In the genomic region with DNA sequence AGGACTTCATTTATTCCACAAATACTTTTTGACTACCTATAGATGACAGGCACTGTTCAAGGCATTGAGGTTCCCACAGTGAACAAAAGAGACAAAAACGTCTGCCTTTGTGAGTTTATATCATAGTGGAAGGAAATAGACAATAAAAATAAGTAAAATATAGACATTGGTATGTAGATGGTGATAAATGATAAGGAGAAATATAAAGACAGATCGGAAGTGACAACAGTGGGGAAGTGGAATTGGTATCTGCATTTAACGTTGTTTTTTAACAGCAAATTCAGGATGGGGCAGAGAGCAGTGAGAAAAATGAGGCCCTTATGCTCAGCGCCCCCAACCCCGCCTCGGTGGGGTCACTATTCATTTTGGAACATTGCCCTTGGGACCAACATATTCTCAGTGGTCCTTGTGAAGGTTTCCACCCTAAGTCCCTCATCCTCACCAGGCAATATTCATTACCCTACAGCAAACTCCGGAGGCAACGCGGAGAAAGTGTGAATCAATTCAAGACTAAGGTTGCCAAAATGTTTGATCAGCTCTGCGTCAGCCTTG, we compare ENCODE assay signal across 8 cellular contexts. TPM values are rescaled to one million over a fixed set of nuclear protein-coding genes. Genes with fewer than 3 reads are reported as not detected.
DNase-seq lines count a peak whose midpoint lies in the region; ATAC-seq, FAIRE-seq and TF ChIP-seq lines count a peak whose summit lies in the region.

No MANE protein-coding gene starts in this region.

- H4K20me1 ChIP-seq in SU-DHL-6 (ENCODE audit: low read depth, low read length) = no peaks in the 10 kb centered on the region

- H2AFZ ChIP-seq in SU-DHL-6 (ENCODE audit: low read depth, low read length, severe bottlenecking) = no peak overlapping the region

- peak overlapping the region; percentile 86 for H3K9ac ChIP-seq in SU-DHL-6 (ENCODE audit: low read length)

- H3K9me3 Mint-ChIP-seq in glutamatergic neuron (ENCODE audit: unreplicated experiment) = peaks cover 3% of the 10 kb centered on the region
- peaks cover 3% of the 10 kb centered on the region for H3K9me3 Mint-ChIP-seq in stimulated activated effector memory CD8-positive, alpha-beta T cell treated with anti-CD3 and anti-CD28 coated beads, Interleukin-12 subunit alpha, Interleukin-12 subunit beta, amount 100 ng/mL, for 72 hours

- H3K9me3 ChIP-seq in SU-DHL-6 (ENCODE audit: insufficient read depth, low read length) = no peaks in the 10 kb centered on the region

- H3K36me3 ChIP-seq in SU-DHL-6 (ENCODE audit: low read length) = peaks cover 4% of the 10 kb centered on the region; the same call in 1 of the 2 replicates

- ATAC-seq in GM21717 (IDR thresholded peaks at IDR 0.05; ENCODE audit: unreplicated experiment) (peak; percentile 5), GM21367 (IDR thresholded peaks at IDR 0.05; ENCODE audit: unreplicated experiment) (no peak)
- ATAC-seq in stimulated activated effector memory CD8-positive, alpha-beta T cell treated with anti-CD3 and anti-CD28 coated beads, Interleukin-12 subunit alpha, Interleukin-12 subunit beta, amount 100 ng/mL, for 72 hours = peak; percentile 68

- FAIRE-seq in RCC 7860 (lab: Jason Lieb, UNC) = no peak

- peaks cover 24% of the 10 kb centered on the region; the same call in 1 of the 2 replicates for H3K79me2 ChIP-seq in SU-DHL-6 (ENCODE audit: insufficient read depth, low read length)

- TF ChIP-seq CTCF in SU-DHL-6 (IDR thresholded peaks at IDR 0.05; ENCODE audit: insufficient read depth, low read length, poor library complexity, severe bottlenecking) (no peak), glutamatergic neuron (IDR thresholded peaks at IDR 0.05; ENCODE audit: partially characterized antibody, unreplicated experiment) (no peak)

- H3K27me3 Mint-ChIP-seq in glutamatergic neuron (ENCODE audit: unreplicated experiment) = peaks cover 6% of the 10 kb centered on the region

- no peaks in the 10 kb centered on the region for H3K9me2 ChIP-seq in SU-DHL-6 (replicated peaks; ENCODE audit: insufficient read depth, low read length)

- no peaks in the 10 kb centered on the region for H3K27me3 ChIP-seq in SU-DHL-6 (ENCODE audit: low read length)

- peak overlapping the region; percentile 55 for H3K4me3 ChIP-seq in SU-DHL-6 (ENCODE audit: insufficient read depth, low read length, poor library complexity, severe bottlenecking)

- H3K36me3 Mint-ChIP-seq in glutamatergic neuron (ENCODE audit: unreplicated experiment) = peaks cover 6% of the 10 kb centered on the region
- H3K36me3 Mint-ChIP-seq in stimulated activated effector memory CD8-positive, alpha-beta T cell treated with anti-CD3 and anti-CD28 coated beads, Interleukin-12 subunit alpha, Interleukin-12 subunit beta, amount 100 ng/mL, for 72 hours = peaks cover 39% of the 10 kb centered on the region

- H3K4me1 Mint-ChIP-seq in glutamatergic neuron (ENCODE audit: low read depth, unreplicated experiment) = peaks cover 12% of the 10 kb centered on the region
- peaks cover 48% of the 10 kb centered on the region for H3K4me1 Mint-ChIP-seq in stimulated activated effector memory CD8-positive, alpha-beta T cell treated with anti-CD3 and anti-CD28 coated beads, Interleukin-12 subunit alpha, Interleukin-12 subunit beta, amount 100 ng/mL, for 72 hours

- H3K27ac Mint-ChIP-seq in glutamatergic neuron (ENCODE audit: unreplicated experiment) = peak overlapping the region; percentile 90
- H3K27ac Mint-ChIP-seq in stimulated activated effector memory CD8-positive, alpha-beta T cell treated with anti-CD3 and anti-CD28 coated beads, Interleukin-12 subunit alpha, Interleukin-12 subunit beta, amount 100 ng/mL, for 72 hours = peak overlapping the region; percentile 95

- no peak overlapping the region for H3K27ac ChIP-seq in SU-DHL-6 (ENCODE audit: low read depth, low read length)

- H3K4me2 ChIP-seq in SU-DHL-6 (ENCODE audit: low read depth, low read length, poor library complexity, severe bottlenecking) = peak overlapping the region; percentile 64

- no peak for DNase-seq in glutamatergic neuron
- no peak for DNase-seq in stimulated activated effector memory CD8-positive, alpha-beta T cell treated with anti-CD3 and anti-CD28 coated beads, Interleukin-12 subunit alpha, Interleukin-12 subunit beta, amount 100 ng/mL, for 72 hours (ENCODE audit: low spot score in 2 of 2)
- no peak for DNase-seq in DMS53 treated with DMSO at 0.1 percent for 48 hours (lab: John Stamatoyannopoulos, UW; ENCODE audit: unreplicated experiment)
- no peak for DNase-seq in OCI-M2 (lab: John Stamatoyannopoulos, UW; ENCODE audit: unreplicated experiment)
- DNase-seq in RCC 7860 (ENCODE audit: low spot score) = no peak

- H3K4me3 Mint-ChIP-seq in glutamatergic neuron (ENCODE audit: unreplicated experiment) = peak overlapping the region; percentile 94
- peak overlapping the region; percentile 87 for H3K4me3 Mint-ChIP-seq in stimulated activated effector memory CD8-positive, alpha-beta T cell treated with anti-CD3 and anti-CD28 coated beads, Interleukin-12 subunit alpha, Interleukin-12 subunit beta, amount 100 ng/mL, for 72 hours

- peaks cover 5% of the 10 kb centered on the region; the same call in 1 of the 2 replicates for H3F3A ChIP-seq in SU-DHL-6 (ENCODE audit: insufficient read depth)

RNA-seq across cellular contexts. Expression of gene PEX26, which starts 0.6 kb away (rescaled TPM):
- total RNA-seq in glutamatergic neuron (ENCODE audit: unreplicated experiment) = 49.8 TPM

RNA-seq across cellular contexts. Expression of gene TUBA8, which starts 33.4 kb away (rescaled TPM):
- total RNA-seq in glutamatergic neuron (ENCODE audit: unreplicated experiment) = 3.7 TPM

RNA-seq across cellular contexts. Expression of gene MICAL3, which starts 52.8 kb away (rescaled TPM):
- 132 TPM for total RNA-seq in glutamatergic neuron (ENCODE audit: unreplicated experiment)
